In the genomic region with DNA sequence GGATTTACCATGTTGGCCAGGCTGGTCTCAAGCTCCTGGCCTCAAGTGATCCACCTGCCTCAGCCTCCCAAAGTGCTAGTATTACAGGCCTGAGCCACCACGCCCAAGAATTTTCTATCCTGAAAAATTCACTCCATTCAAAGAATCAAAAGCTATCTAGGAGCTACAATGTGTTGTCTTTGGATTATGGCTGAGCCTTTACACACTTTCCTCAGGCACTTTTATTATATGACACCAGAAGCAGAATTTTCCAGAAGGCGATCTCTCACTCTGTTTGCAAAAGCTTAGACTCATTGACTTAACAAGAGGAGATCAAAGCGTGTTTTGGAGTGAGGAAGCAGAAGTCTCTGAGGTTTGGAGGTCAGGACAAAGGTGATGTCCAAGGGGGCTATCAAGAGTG, we compare ENCODE assay signal across 27 cellular contexts. TPM values are rescaled to one million over a fixed set of nuclear protein-coding genes. Genes with fewer than 3 reads are reported as not detected.
DNase-seq lines count a peak whose midpoint lies in the region; ATAC-seq, FAIRE-seq and TF ChIP-seq lines count a peak whose summit lies in the region.
"Had no signal": no experiment of that assay in that cellular context is flagged by ENCODE, and none has a peak within 500 bp of the region (broad histone marks: within the 10 kb centered on the region; RNA-seq: fewer than 3 reads in every experiment).

No MANE protein-coding gene starts in this region.

- no peak for TF ChIP-seq RAD21 in K562 (CRISPR knock-in tag; conservative IDR thresholded peaks at IDR 0.05 in 1 of 2, IDR thresholded peaks at IDR 0.05 in 1 of 2)

- peak overlapping the region; percentile 91; the same call in 1 of the 2 replicates for H3K4me2 ChIP-seq in K562 (ENCODE audit: insufficient read depth, low read length)
- H3K4me2 ChIP-seq in neural progenitor cell, result no peak overlapping the region
- H3K4me2 ChIP-seq in trophoblast cell (ENCODE audit: low read length), result no peak overlapping the region
- H3K4me2 ChIP-seq: A549; BLaER1 treated with 17β-estradiol and CSF1 and Interleukin-3, amounts not matched to agents 10 nM and 100 nM; GM23338 had no signal

- H4K12ac ChIP-seq in trophoblast cell (ENCODE audit: low read depth, low read length), result no peak overlapping the region

- no peaks in the 10 kb centered on the region for H3K4me1 ChIP-seq in CD4-positive, CD25-positive, alpha-beta regulatory T cell (ENCODE audit: control insufficient read depth, insufficient read depth, low read length, poor library complexity, severe bottlenecking)
- peaks cover 0 to 18% of the 10 kb centered on the region in 2 experiments; a peak in 3 of 5 replicates for H3K4me1 ChIP-seq in K562 (replicated peaks in 1 of 2; ENCODE audit: control insufficient read depth in 2 of 2, insufficient read depth in 2 of 2, low read length in 2 of 2)
- H3K4me1 ChIP-seq in esophagus muscularis mucosa, result peaks cover 0 to 11% (median 2%) of the 10 kb centered on the region in 4 donors
- no peaks in the 10 kb centered on the region for H3K4me1 ChIP-seq in neural progenitor cell
- peaks cover 0 to 3% of the 10 kb centered on the region in 2 experiments for H3K4me1 ChIP-seq in trophoblast cell (ENCODE audit: control insufficient read depth in 1 of 2, insufficient read depth in 2 of 2, low read length in 2 of 2)
- H3K4me1 ChIP-seq in uterus, result no peaks in the 10 kb centered on the region
- H3K4me1 ChIP-seq: A549 had no signal

- peaks cover 7 to 58% (median 15%) of the 10 kb centered on the region in 4 donors for H3K4me1 Mint-ChIP-seq in CD4-positive, CD25-positive, alpha-beta regulatory T cell
- H3K4me1 Mint-ChIP-seq in neural progenitor cell, result no peaks in the 10 kb centered on the region

- H3K27ac Mint-ChIP-seq in CD4-positive, CD25-positive, alpha-beta regulatory T cell, result peak overlapping the region in 2 of 3 donors; percentile 55 to 62
- peak overlapping the region; percentile 25 for H3K27ac Mint-ChIP-seq in neural progenitor cell
- H3K27ac Mint-ChIP-seq: GM23338 had no signal

- no peaks in the 10 kb centered on the region for H3K79me1 ChIP-seq in trophoblast cell (ENCODE audit: low read length)

- CTCF ChIA-PET in K562 (lab: Yijun Ruan, JAX; ENCODE audit: low intra/inter-chr PET ratio), result no interaction called here

- H4K8ac ChIP-seq in trophoblast cell (ENCODE audit: low read depth, low read length), result no peak overlapping the region

- in situ Hi-C loops in K562 (cut with MboI), result no loop called here

- BruUV-seq in K562 (replicated peaks; lab: Mats Ljungman, UMichigan), result no TSS peak

- H3K4me3 Mint-ChIP-seq in CD4-positive, CD25-positive, alpha-beta regulatory T cell, result peak overlapping the region in 1 of 4 donors; percentile 17
- H3K4me3 Mint-ChIP-seq in neural progenitor cell, result no peak overlapping the region
- H3K4me3 Mint-ChIP-seq: CD14-positive monocyte, GM23338, H9 had no signal

- H2BK12ac ChIP-seq in trophoblast cell (ENCODE audit: low read length), result no peak overlapping the region

- H4K20me1 ChIP-seq in K562 (replicated peaks; ENCODE audit: control insufficient read depth, insufficient read depth, low read length) (no peaks in the 10 kb centered on the region), neural progenitor cell (ENCODE audit: low read depth) (no peaks in the 10 kb centered on the region)
- H4K20me1 ChIP-seq: BLaER1 treated with 17β-estradiol and CSF1 and Interleukin-3, amounts not matched to agents 10 nM and 100 nM had no signal

- H2BK120ac ChIP-seq in trophoblast cell (ENCODE audit: insufficient read depth, low read length, poor library complexity), result no peak overlapping the region

- H4K91ac ChIP-seq in trophoblast cell (ENCODE audit: low read depth, low read length), result no peak overlapping the region

- H3K27ac ChIP-seq in CD4-positive, CD25-positive, alpha-beta regulatory T cell (ENCODE audit: insufficient read depth, low read length, poor library complexity, severe bottlenecking), result no peak overlapping the region
- no peak overlapping the region for H3K27ac ChIP-seq in K562 (ENCODE audit: extremely low read depth, low read depth, low read length)
- no peak overlapping the region for H3K27ac ChIP-seq in esophagus muscularis mucosa (replicated peaks in 1 of 4)
- no peak overlapping the region for H3K27ac ChIP-seq in neural progenitor cell
- no peak overlapping the region for H3K27ac ChIP-seq in trophoblast cell (ENCODE audit: low read depth, low read length)
- H3K27ac ChIP-seq in uterus, result no peak overlapping the region
- H3K27ac ChIP-seq: A549; BLaER1 treated with 17β-estradiol and CSF1 and Interleukin-3, amounts not matched to agents 10 nM and 100 nM had no signal

- intact Hi-C loops in K562 (cut with micrococcal nuclease), result no loop called here
- intact Hi-C loops in esophagus muscularis mucosa (cut with DNase I), result no loop called here
- intact Hi-C loops in lower leg skin (cut with DNase I; ENCODE audit: low total_unique reads), result no loop called here
- intact Hi-C loops in uterus (cut with DNase I; ENCODE audit: low total_unique reads), result no loop called here

- no peak for FAIRE-seq in K562 (lab: Jason Lieb, UNC)
- FAIRE-seq: A549, GM12891, GM18507 had no signal

- peaks cover 62% of the 10 kb centered on the region for H3K79me2 ChIP-seq in K562 (ENCODE audit: control insufficient read depth, insufficient read depth, low read length)
- H3K79me2 ChIP-seq in neural progenitor cell (ENCODE audit: low read depth), result no peaks in the 10 kb centered on the region
- no peaks in the 10 kb centered on the region for H3K79me2 ChIP-seq in trophoblast cell (ENCODE audit: control insufficient read depth, insufficient read depth, low read length, poor library complexity)

- H3K9ac ChIP-seq in K562 (ENCODE audit: insufficient read depth in 1 of 2, low read depth in 2 of 2, low read length in 2 of 2) (peak overlapping the region; percentile 52 to 84; a peak in 1 of 4 replicates), neural progenitor cell (no peak overlapping the region), trophoblast cell (ENCODE audit: low read length) (no peak overlapping the region)
- H3K9ac ChIP-seq: BLaER1 treated with 17β-estradiol and CSF1 and Interleukin-3, amounts not matched to agents 10 nM and 100 nM had no signal

- H2BK5ac ChIP-seq in trophoblast cell (ENCODE audit: low read depth, low read length, poor library complexity), result no peak overlapping the region

- no peaks in the 10 kb centered on the region for H3K9me3 ChIP-seq in CD4-positive, CD25-positive, alpha-beta regulatory T cell (ENCODE audit: control insufficient read depth in 2 of 2, low read length in 2 of 2)
- H3K9me3 ChIP-seq in K562 (replicated peaks; ENCODE audit: control insufficient read depth, insufficient read depth, low read depth, low read length), result no peaks in the 10 kb centered on the region
- no peaks in the 10 kb centered on the region for H3K9me3 ChIP-seq in esophagus muscularis mucosa
- no peaks in the 10 kb centered on the region for H3K9me3 ChIP-seq in neural progenitor cell (ENCODE audit: low read depth)
- peaks cover 5% of the 10 kb centered on the region for H3K9me3 ChIP-seq in trophoblast cell (ENCODE audit: insufficient read depth, low read depth, low read length)
- H3K9me3 ChIP-seq in uterus, result no peaks in the 10 kb centered on the region
- H3K9me3 ChIP-seq: A549, BE2C had no signal

- no peaks in the 10 kb centered on the region for H3K27me3 Mint-ChIP-seq in CD4-positive, CD25-positive, alpha-beta regulatory T cell
- peaks cover 3% of the 10 kb centered on the region for H3K27me3 Mint-ChIP-seq in neural progenitor cell (ENCODE audit: insufficient read depth, low read depth)

- no peaks in the 10 kb centered on the region for H3K27me3 ChIP-seq in CD4-positive, CD25-positive, alpha-beta regulatory T cell (ENCODE audit: control insufficient read depth, insufficient read depth, low read length)
- H3K27me3 ChIP-seq in K562 (ENCODE audit: control insufficient read depth in 2 of 2, insufficient read depth in 2 of 2, low read length in 2 of 2) (no peaks in the 10 kb centered on the region), esophagus muscularis mucosa (no peaks in the 10 kb centered on the region), neural progenitor cell (no peaks in the 10 kb centered on the region), trophoblast cell (ENCODE audit: insufficient read depth, low read length) (no peaks in the 10 kb centered on the region), uterus (no peaks in the 10 kb centered on the region)
- H3K27me3 ChIP-seq: BE2C; BLaER1 treated with 17β-estradiol and CSF1 and Interleukin-3, amounts not matched to agents 10 nM and 100 nM had no signal

- H3K23ac ChIP-seq in trophoblast cell (ENCODE audit: low read length), result no peak overlapping the region

- no peaks in the 10 kb centered on the region for H3F3A ChIP-seq in neural progenitor cell (ENCODE audit: low read depth)

- H3K9me3 Mint-ChIP-seq in CD4-positive, CD25-positive, alpha-beta regulatory T cell, result peaks cover 0 to 1% (median 0%) of the 10 kb centered on the region in 7 donors
- H3K9me3 Mint-ChIP-seq in neural progenitor cell, result peaks cover 7% of the 10 kb centered on the region
- H3K9me3 Mint-ChIP-seq: CD4-positive, alpha-beta memory T cell had no signal

- H3K4me3 ChIP-seq in CD4-positive, CD25-positive, alpha-beta regulatory T cell (ENCODE audit: low read depth, low read length), result no peak overlapping the region
- H3K4me3 ChIP-seq in K562 (no peak overlapping the region; the same call in 1 of the 2 replicates), esophagus muscularis mucosa (peak overlapping the region in 3 of 4 donors; percentile 43 to 56 (median 46)), neural progenitor cell (no peak overlapping the region), trophoblast cell (ENCODE audit: low read depth, low read length) (no peak overlapping the region), lower leg skin (ENCODE audit: low read depth, poor library complexity, severe bottlenecking) (no peak overlapping the region), uterus (no peak overlapping the region)
- H3K4me3 ChIP-seq: A549; BLaER1 treated with 17β-estradiol and CSF1 and Interleukin-3, amounts not matched to agents 10 nM and 100 nM; GM23338 had no signal

- 83% methylated on average over 3 of the region's 3 CpGs for WGBS in K562 (ENCODE audit: insufficient coverage, low coverage, missing lambda C conversion rate)
- 91% methylated on average over 3 of the region's 3 CpGs for WGBS in esophagus muscularis mucosa
- WGBS in trophoblast cell (ENCODE audit: extremely low coverage, insufficient coverage, insufficient read length), result no CpG with 5 or more reads among the region's 3 CpGs
- 88 to 95% methylated on average over 3 of the region's 3 CpGs for WGBS in lower leg skin, 2 donors

- H3K14ac ChIP-seq in trophoblast cell (ENCODE audit: low read length), result no peak overlapping the region

- ATAC-seq in CD4-positive, CD25-positive, alpha-beta regulatory T cell (ENCODE audit: low read depth in 2 of 2), result no peak
- ATAC-seq in K562, result no peak
- ATAC-seq: A549, GM23338, HCT116 had no signal

- no peak overlapping the region for H2AFZ ChIP-seq in K562 (ENCODE audit: low read depth, low read length)
- no peak overlapping the region for H2AFZ ChIP-seq in neural progenitor cell (replicated peaks)
- H2AFZ ChIP-seq in trophoblast cell (ENCODE audit: insufficient read depth, low read length, poor library complexity), result no peak overlapping the region
- H2AFZ ChIP-seq: GM23338 had no signal

- POLR2A ChIA-PET in K562 (lab: Yijun Ruan, JAX), result interaction anchor here (0.7 to 0.9 kb wide), 2 partner anchors 8 to 136 kb away, joined by 3 read pairs; no protein-coding TSS in a partner anchor

- TF ChIP-seq EP300 in K562 (IDR thresholded peaks at IDR 0.05; ENCODE audit: low read length) (no peak), esophagus muscularis mucosa (IDR thresholded peaks at IDR 0.05) (no peak)

- TF ChIP-seq POLR2A in K562 (conservative IDR thresholded peaks at IDR 0.05) (no peak), esophagus muscularis mucosa (IDR thresholded peaks at IDR 0.05; ENCODE audit: low read depth) (no peak), lower leg skin (IDR thresholded peaks at IDR 0.05) (no peak), uterus (IDR thresholded peaks at IDR 0.05) (no peak)

- DNase-seq in CD4-positive, CD25-positive, alpha-beta regulatory T cell, result no peak
- DNase-seq in K562 (ENCODE audit: extremely low read depth in 1 of 4, low spot score in 3 of 4) (no peak), esophagus muscularis mucosa (ENCODE audit: extremely low spot score) (no peak), neural progenitor cell (ENCODE audit: low spot score) (no peak), trophoblast cell (no peak), lower leg skin (ENCODE audit: low spot score in 2 of 2) (no peak), uterus (no peak)
- DNase-seq in stimulated activated CD4-positive, alpha-beta T cell treated with anti-CD3 and anti-CD28 coated beads, Interleukin-2, amount 100 ng/mL, for 24 hours, result no peak
- DNase-seq: 8988T; ACHN; AML-193; BE2C; Calu3; CD4-positive, alpha-beta memory T cell; COR-L47; DMS53; DMS79 treated with DMSO at 0.1 percent for 48 hours; GF-D8; H9 had no signal

- H3K9me1 ChIP-seq in K562 (ENCODE audit: control insufficient read depth, insufficient read depth, low read length), result no peaks in the 10 kb centered on the region

- no peak for TF ChIP-seq CTCF in K562 (IDR thresholded peaks at IDR 0.05 in 2 of 3, conservative IDR thresholded peaks at IDR 0.05 in 1 of 3; ENCODE audit: insufficient read depth in 2 of 3, low read depth in 1 of 3, low read length in 3 of 3)
- no peak for TF ChIP-seq CTCF in esophagus muscularis mucosa (IDR thresholded peaks at IDR 0.05)
- no peak for TF ChIP-seq CTCF in neural progenitor cell (IDR thresholded peaks at IDR 0.05)
- TF ChIP-seq CTCF in lower leg skin (IDR thresholded peaks at IDR 0.05), result no peak
- no peak for TF ChIP-seq CTCF in uterus (IDR thresholded peaks at IDR 0.05)

- no peak overlapping the region for H3K18ac ChIP-seq in trophoblast cell (ENCODE audit: low read length)

- H3K36me3 Mint-ChIP-seq in CD4-positive, CD25-positive, alpha-beta regulatory T cell, result peaks cover 9% of the 10 kb centered on the region
- H3K36me3 Mint-ChIP-seq in neural progenitor cell, result no peaks in the 10 kb centered on the region

- H3K36me3 ChIP-seq in CD4-positive, CD25-positive, alpha-beta regulatory T cell (ENCODE audit: control insufficient read depth, insufficient read depth, low read length), result no peaks in the 10 kb centered on the region
- H3K36me3 ChIP-seq in K562 (ENCODE audit: control insufficient read depth, insufficient read depth, low read length) (no peaks in the 10 kb centered on the region), esophagus muscularis mucosa (no peaks in the 10 kb centered on the region), neural progenitor cell (no peaks in the 10 kb centered on the region), trophoblast cell (ENCODE audit: control insufficient read depth in 1 of 2, insufficient read depth in 2 of 2, low read length in 2 of 2) (no peaks in the 10 kb centered on the region), uterus (no peaks in the 10 kb centered on the region)
- H3K36me3 ChIP-seq: BE2C; BLaER1 treated with 17β-estradiol and CSF1 and Interleukin-3, amounts not matched to agents 10 nM and 100 nM had no signal

- no peak overlapping the region for H3K4ac ChIP-seq in trophoblast cell (ENCODE audit: low read depth, low read length)

- no peak overlapping the region for H2AK5ac ChIP-seq in trophoblast cell (ENCODE audit: low read length)

RNA-seq across cellular contexts. Expression of gene FAM124B, which starts 3.6 kb away (rescaled TPM):
- 5.2 TPM for total RNA-seq in CD4-positive, CD25-positive, alpha-beta regulatory T cell
- polyA plus RNA-seq in CD4-positive, CD25-positive, alpha-beta regulatory T cell, result 1 to 10 TPM; 1.6 to 4.2 (median 2.9) TPM
- total RNA-seq in K562 (2011; cell fraction: chromatin; rRNA removed; ENCODE audit: low replicate concordance), result 10.6 and 11.9 TPM in 2 replicates
- total RNA-seq in K562 (2011; cell fraction: nucleolus; rRNA removed), result 10.7 and 12.1 TPM in 2 replicates
- 12.3 and 12.6 TPM in 2 replicates for total RNA-seq in K562 (2011; cell fraction: nucleoplasm; rRNA removed)
- total RNA-seq in K562 (2014; rRNA removed) (8.6 and 10.4 TPM in 2 replicates), K562 (2014; rRNA removed; fragmentation: Illumina TruSeq; extraction: Trizol) (8.6 and 9.7 TPM in 2 replicates), K562 (2015; rRNA removed; fragmentation: Illumina TruSeq; extraction: Trizol) (6.2 and 7.1 TPM in 2 replicates), K562 (2021) (7.4 and 7.6 TPM in 2 replicates), esophagus muscularis mucosa (1 to 10 TPM; 2.3 to 6.2 (median 3.7) TPM), neural progenitor cell (ENCODE audit: low replicate concordance) (0.15 TPM in 1 of 2 replicates, not detected in the other), lower leg skin (1 to 10 TPM in 3 of 4 donors, under 1 TPM in 1; 0.55 to 3.9 (median 2.2) TPM), uterus (1 to 10 TPM; 4.6 to 7.9 (median 6.5) TPM)
- polyA plus RNA-seq in K562 (2011; rRNA removed) (5.2 and 9.3 TPM in 2 replicates), K562 (2014; fragmentation: Illumina TruSeq; extraction: Trizol) (9.1 and 10.1 TPM in 2 replicates), K562 (2014; fragmentation: Nextera tagmentation; extraction: Ambion mirVana) (10 to 100 TPM; 15.5 to 21.4 TPM), K562 (2014; rRNA removed) (7.4 and 8.4 TPM in 2 replicates)
- polyA plus RNA-seq in K562 (2011; cell fraction: cytosol; rRNA removed), result 5.4 and 7.5 TPM in 2 replicates
- 3.3 and 4.7 TPM in 2 replicates for polyA plus RNA-seq in K562 (2011; cell fraction: nucleus; rRNA removed)
- 5.3 and 6.4 TPM in 2 replicates for polyA plus RNA-seq in K562 (2012)
- 7.5 and 9.6 TPM in 2 replicates for polyA minus RNA-seq in K562 (2011; rRNA and poly(A)+ RNA removed)
- 2.9 and 6.8 TPM in 2 replicates for polyA minus RNA-seq in K562 (2011; cell fraction: cytosol; rRNA and poly(A)+ RNA removed)
- 7.9 and 9.6 TPM in 2 replicates for polyA minus RNA-seq in K562 (2011; cell fraction: nucleus; rRNA and poly(A)+ RNA removed)
- polyA plus RNA-seq in trophoblast cell (2013), result not detected in 2 replicates
- total RNA-seq: Calu3, G401 had no signal
- polyA plus RNA-seq: A549 had no signal

Comparison
In these comparisons a context has a peak if more than half of its experiments do, and no peak if none do; other contexts are left out.
1. H3K4me3 ChIP-seq: peak in esophagus muscularis mucosa (3 of 4); none in CD4-positive, CD25-positive, alpha-beta regulatory T cell (single experiment), K562 (single experiment), neural progenitor cell (single experiment), trophoblast cell (single experiment), lower leg skin (single experiment) and uterus (0 of 2).
2. H3K9ac ChIP-seq: peak in K562 (2 of 2); none in neural progenitor cell (single experiment) and trophoblast cell (single experiment).